In genomic region chr19:10717356-10718204, GRCh38 we compare ENCODE assay signal across 1 cellular context.
A peak's percentile ranks its signal among the peaks of the same experiment; 100 is the strongest.
TF ChIP-seq lines count a peak whose summit lies in the region.

DNM2 (plus strand) TSS chr19:10718079; CDS start chr19:10718243, 164 bp downstream.

TF ChIP-seq in K562, 482 proteins besides CTCF, POLR2A, EP300 and RAD21 (continued from another document and continues in another):
- TF ChIP-seq RREB1 (CRISPR knock-in tag; IDR thresholded peaks at IDR 0.05) (no peak), ZNF551 (CRISPR knock-in tag; IDR thresholded peaks at IDR 0.05) (no peak), DMBX1 (CRISPR knock-in tag; IDR thresholded peaks at IDR 0.05; ENCODE audit: borderline replicate concordance) (no peak), SMARCB1 (IDR thresholded peaks at IDR 0.05; ENCODE audit: insufficient read length, low read depth) (no peak), ZNF124 (CRISPR knock-in tag; IDR thresholded peaks at IDR 0.05) (no peak), OTX1 (CRISPR knock-in tag; IDR thresholded peaks at IDR 0.05) (no peak), TCFL5 (CRISPR knock-in tag; conservative IDR thresholded peaks at IDR 0.05) (no peak), HNRNPUL1 (IDR thresholded peaks at IDR 0.05; ENCODE audit: low read length) (no peak), ZNF511 (CRISPR knock-in tag; IDR thresholded peaks at IDR 0.05) (no peak), ZNF408 (CRISPR knock-in tag; IDR thresholded peaks at IDR 0.05; ENCODE audit: low read depth) (no peak), ZNF436 (CRISPR knock-in tag; IDR thresholded peaks at IDR 0.05) (no peak), THRB (CRISPR knock-in tag; conservative IDR thresholded peaks at IDR 0.05) (no peak), ZNF217 (CRISPR knock-in tag; IDR thresholded peaks at IDR 0.05) (no peak), ZNF583 (CRISPR knock-in tag; IDR thresholded peaks at IDR 0.05) (no peak), BCLAF1 (IDR thresholded peaks at IDR 0.05; ENCODE audit: borderline replicate concordance in 1 of 2, control insufficient read depth in 1 of 2, low read depth in 2 of 2, low read length in 1 of 2) (no peak), E2F6 (IDR thresholded peaks at IDR 0.05; ENCODE audit: borderline replicate concordance in 1 of 2, extremely low read depth in 1 of 2, insufficient read depth in 1 of 2, insufficient read length in 1 of 2, low read depth in 1 of 2, low read length in 1 of 2, poor library complexity in 1 of 2, severe bottlenecking in 1 of 2) (peak in 1 of 2 experiments; percentile 40), KLF10 (CRISPR knock-in tag; IDR thresholded peaks at IDR 0.05) (no peak), ZNF133 (CRISPR knock-in tag; IDR thresholded peaks at IDR 0.05) (no peak), ZNF431 (CRISPR knock-in tag; IDR thresholded peaks at IDR 0.05) (no peak), NELFE (IDR thresholded peaks at IDR 0.05; ENCODE audit: insufficient read depth, insufficient read length) (no peak), ZNF592 (IDR thresholded peaks at IDR 0.05) (no peak), USF1 (CRISPR knock-in tag; IDR thresholded peaks at IDR 0.05) (no peak), KAT8 (IDR thresholded peaks at IDR 0.05; ENCODE audit: low read depth) (no peak), POLR2AphosphoS2 (IDR thresholded peaks at IDR 0.05; ENCODE audit: low read length) (no peak), ZNF143 (CRISPR knock-in tag; IDR thresholded peaks at IDR 0.05) (peak; percentile 89), ZNF146 (CRISPR knock-in tag; IDR thresholded peaks at IDR 0.05; ENCODE audit: unreplicated experiment) (no peak), RBM25 (IDR thresholded peaks at IDR 0.05; ENCODE audit: low read depth, low read length, severe bottlenecking) (peak; percentile 100), MTA3 (IDR thresholded peaks at IDR 0.05; ENCODE audit: borderline replicate concordance) (peak; percentile 96; the same call in 1 of the 2 replicates)
